Comparison of ENCODE assay signal across 19 cellular contexts in genomic region chr1:25039229-25039628, GRCh38.
DNase-seq lines count a peak whose midpoint lies in the region; ATAC-seq and TF ChIP-seq lines count a peak whose summit lies in the region.
"Had no signal": no experiment of that assay in that cellular context is flagged by ENCODE, and none has a peak within 500 bp of the region (broad histone marks: within the 10 kb centered on the region; RNA-seq: fewer than 3 reads in every experiment).

No MANE protein-coding gene starts in this region.

- no peaks in the 10 kb centered on the region for H3K36me3 ChIP-seq in heart right ventricle
- H3K36me3 ChIP-seq in Panc1 (ENCODE audit: control insufficient read depth, insufficient read depth, low read length) = no peaks in the 10 kb centered on the region
- H3K36me3 ChIP-seq in endodermal cell (ENCODE audit: control insufficient read depth, insufficient read depth, low read length) = no peaks in the 10 kb centered on the region

- POLR2A ChIA-PET in Panc1 (lab: Charles Lee) = no interaction called here

- no peak overlapping the region for H3K4me3 ChIP-seq in heart right ventricle
- H3K4me3 ChIP-seq in Panc1 (ENCODE audit: low read depth in 2 of 2, low read length in 2 of 2) = no peak overlapping the region
- no peak overlapping the region for H3K4me3 ChIP-seq in endodermal cell (ENCODE audit: low read length)
- H3K4me3 ChIP-seq: body of pancreas had no signal

- H3K9ac ChIP-seq in endodermal cell (ENCODE audit: extremely low read depth, low read length, poor library complexity, severe bottlenecking) = no peak overlapping the region
- H3K9ac ChIP-seq: parathyroid adenoma had no signal

- H3K4me3 Mint-ChIP-seq in endodermal cell = no peak overlapping the region
- no peak overlapping the region for H3K4me3 Mint-ChIP-seq in stimulated activated naive B cell treated with anti-CD40 and anti-IgM and Interleukin-4, amounts not matched to agents 10 μg/mL and 1 μg/mL and 100 μg/mL, for 72 hours
- H3K4me3 Mint-ChIP-seq: activated CD4-positive, alpha-beta T cell treated with anti-CD3 and anti-CD28 coated beads, Interleukin-2, amount 10 ng/mL, durations not matched to agents 7 days and 5 days; stimulated activated memory B cell treated with anti-CD40 and anti-IgM and Interleukin-4, amounts not matched to agents 10 μg/mL and 1 μg/mL and 100 μg/mL, for 72 hours had no signal

- H3K27ac ChIP-seq in heart right ventricle = no peak overlapping the region
- H3K27ac ChIP-seq in Panc1 (ENCODE audit: low read length) = no peak overlapping the region
- H3K27ac ChIP-seq in endodermal cell (ENCODE audit: low read depth, low read length) = no peak overlapping the region
- H3K27ac ChIP-seq: body of pancreas, parathyroid adenoma had no signal

- H3K27me3 Mint-ChIP-seq in endodermal cell (ENCODE audit: insufficient read depth) = peaks cover 2% of the 10 kb centered on the region
- peaks cover 7 to 15% of the 10 kb centered on the region in 2 donors for H3K27me3 Mint-ChIP-seq in stimulated activated naive B cell treated with anti-CD40 and anti-IgM and Interleukin-4, amounts not matched to agents 10 μg/mL and 1 μg/mL and 100 μg/mL, for 72 hours
- H3K27me3 Mint-ChIP-seq: stimulated activated memory B cell treated with anti-CD40 and anti-IgM and Interleukin-4, amounts not matched to agents 10 μg/mL and 1 μg/mL and 100 μg/mL, for 72 hours had no signal

- no peaks in the 10 kb centered on the region for H3K36me3 Mint-ChIP-seq in endodermal cell (ENCODE audit: low read depth)
- peaks cover 48 to 58% of the 10 kb centered on the region in 2 donors for H3K36me3 Mint-ChIP-seq in stimulated activated naive B cell treated with anti-CD40 and anti-IgM and Interleukin-4, amounts not matched to agents 10 μg/mL and 1 μg/mL and 100 μg/mL, for 72 hours

- peaks cover 0 to 39% (median 21%) of the 10 kb centered on the region in 7 donors for H3K27me3 ChIP-seq in heart right ventricle
- H3K27me3 ChIP-seq in Panc1 (ENCODE audit: control insufficient read depth, insufficient read depth, low read length) = no peaks in the 10 kb centered on the region; the same call in 1 of the 2 replicates
- H3K27me3 ChIP-seq in endodermal cell (ENCODE audit: control insufficient read depth, insufficient read depth, low read length, poor library complexity, severe bottlenecking) = no peaks in the 10 kb centered on the region
- H3K27me3 ChIP-seq: body of pancreas had no signal

- no peak overlapping the region for H3K27ac Mint-ChIP-seq in endodermal cell
- H3K27ac Mint-ChIP-seq in stimulated activated naive B cell treated with anti-CD40 and anti-IgM and Interleukin-4, amounts not matched to agents 10 μg/mL and 1 μg/mL and 100 μg/mL, for 72 hours = peak overlapping the region; percentile 21
- H3K27ac Mint-ChIP-seq: activated CD4-positive, alpha-beta T cell treated with anti-CD3 and anti-CD28 coated beads, Interleukin-2, amount 10 ng/mL, durations not matched to agents 7 days and 5 days; stimulated activated memory B cell treated with anti-CD40 and anti-IgM and Interleukin-4, amounts not matched to agents 10 μg/mL and 1 μg/mL and 100 μg/mL, for 72 hours had no signal

- no TSS peak for BruUV-seq in Panc1 (replicated peaks; lab: Mats Ljungman, UMichigan)

- 64 to 65% methylated on average over 8 of the region's 8 CpGs for WGBS in heart right ventricle, 2 donors
- 86 to 100% methylated on average over 4 to 8 of the region's 8 CpGs for WGBS in endodermal cell (ENCODE audit: insufficient coverage in 1 of 2, insufficient read length in 1 of 2), 2 experiments

- intact Hi-C loops in Right ventricle myocardium superior (cut with DNase I) = no loop called here
- intact Hi-C loops in heart right ventricle (cut with DNase I) = loop anchor here in 7 of 10 donors (5.0 to 10.0 kb wide), 5 partner anchors 104 to 194 kb away; partner anchors contain the start of gene RUNX3 (in 4 of the 7)
- intact Hi-C loops in Panc1 (cut with micrococcal nuclease; ENCODE audit: unreplicated experiment) = loop anchor here (5.0 kb wide), 2 partner anchors 63 to 163 kb away; no protein-coding TSS in a partner anchor

- H3K4me1 ChIP-seq in heart right ventricle = peaks cover 0 to 16% (median 0%) of the 10 kb centered on the region in 9 donors
- H3K4me1 ChIP-seq in Panc1 (ENCODE audit: control insufficient read depth, insufficient read depth, low read length) = no peaks in the 10 kb centered on the region
- no peaks in the 10 kb centered on the region for H3K4me1 ChIP-seq in endodermal cell (ENCODE audit: control insufficient read depth, insufficient read depth, low read length)
- H3K4me1 ChIP-seq: parathyroid adenoma had no signal

- H3K9me3 Mint-ChIP-seq in endodermal cell = peaks cover 2% of the 10 kb centered on the region
- H3K9me3 Mint-ChIP-seq in stimulated activated naive B cell treated with anti-CD40 and anti-IgM and Interleukin-4, amounts not matched to agents 10 μg/mL and 1 μg/mL and 100 μg/mL, for 72 hours = no peaks in the 10 kb centered on the region
- H3K9me3 Mint-ChIP-seq: activated CD4-positive, alpha-beta T cell treated with anti-CD3 and anti-CD28 coated beads, Interleukin-2, amount 10 ng/mL, durations not matched to agents 7 days and 5 days had no signal

- H3K9me3 ChIP-seq in heart right ventricle (peaks cover 0 to 5% (median 0%) of the 10 kb centered on the region in 11 donors), Panc1 (ENCODE audit: control insufficient read depth, insufficient read depth, low read depth, low read length) (no peaks in the 10 kb centered on the region), endodermal cell (ENCODE audit: control insufficient read depth, low read length) (no peaks in the 10 kb centered on the region)
- H3K9me3 ChIP-seq: body of pancreas had no signal

- in situ Hi-C loops in Panc1 (cut with HindIII; ENCODE audit: low pct_unique_long_range_greater_than_20kb, low sequenced_read_pairs) = no loop called here

- DNase-seq in Right ventricle myocardium superior (peak; percentile 2), heart right ventricle (no peak), Panc1 (ENCODE audit: low read depth, low spot score) (no peak), endodermal cell (no peak), cerebellum (ENCODE audit: low spot score) (no peak)
- DNase-seq in stimulated activated naive B cell treated with anti-CD40 and anti-IgM and Interleukin-4, amounts not matched to agents 10 μg/mL and 1 μg/mL and 100 μg/mL, for 72 hours = no peak
- DNase-seq: 8988T; activated CD4-positive, alpha-beta T cell treated with anti-CD3 and anti-CD28 coated beads, Interleukin-2, amount 10 ng/mL, durations not matched to agents 7 days and 5 days; activated naive CD4-positive, alpha-beta T cell treated with Interleukin-2 at 50 U/mL for 16 hours; body of pancreas; DND-41; MM.1S; NCI-H187 treated with DMSO at 0.1 percent for 48 hours; NCI-H446; trophoblast cell had no signal

- no peak for TF ChIP-seq CTCF in heart right ventricle (IDR thresholded peaks at IDR 0.05)
- TF ChIP-seq CTCF in Panc1 (IDR thresholded peaks at IDR 0.05) = no peak; the same call in 1 of the 2 replicates
- peak; percentile 58 for TF ChIP-seq CTCF in endodermal cell (conservative IDR thresholded peaks at IDR 0.05)

- H3K4me1 Mint-ChIP-seq in endodermal cell = no peaks in the 10 kb centered on the region
- H3K4me1 Mint-ChIP-seq in stimulated activated naive B cell treated with anti-CD40 and anti-IgM and Interleukin-4, amounts not matched to agents 10 μg/mL and 1 μg/mL and 100 μg/mL, for 72 hours = peaks cover 22 to 23% of the 10 kb centered on the region in 2 donors

- ATAC-seq in Right ventricle myocardium superior (ENCODE audit: poor library complexity) (no peak), heart right ventricle (no peak), Panc1 (peak; percentile 25; the same call in 1 of the 2 replicates), GM18519 (IDR thresholded peaks at IDR 0.05; ENCODE audit: low FRiP score, unreplicated experiment) (no peak), HG03469 (IDR thresholded peaks at IDR 0.05; ENCODE audit: unreplicated experiment) (no peak)
- ATAC-seq in stimulated activated naive B cell treated with anti-CD40 and anti-IgM and Interleukin-4, amounts not matched to agents 10 μg/mL and 1 μg/mL and 100 μg/mL, for 72 hours (replicated peaks) = no peak
- ATAC-seq: body of pancreas; stimulated activated memory B cell treated with anti-CD40 and anti-IgM and Interleukin-4, amounts not matched to agents 10 μg/mL and 1 μg/mL and 100 μg/mL, for 72 hours had no signal

- CTCF ChIA-PET in Panc1 (lab: Charles Lee) = no interaction called here
